ENCODE assay signal across 1 cellular context in genomic region chr4:185737489-185738037, GRCh38.
TF ChIP-seq lines count a peak whose summit lies in the region.

No MANE protein-coding gene starts in this region.

TF ChIP-seq in endothelial cell of umbilical vein, 7 proteins besides CTCF, POLR2A, EP300 and RAD21 (continued from another document):
- TF ChIP-seq JUN (IDR thresholded peaks at IDR 0.05; ENCODE audit: borderline replicate concordance, insufficient read depth, insufficient read length, low read depth) (no peak), GATA2 (IDR thresholded peaks at IDR 0.05; ENCODE audit: insufficient read depth, insufficient read length, low read depth, low read length) (no peak)
